8 cellular contexts compared by ENCODE assay signal in genomic region chr7:129225206-129225930, GRCh38. TPM values are rescaled to one million over a fixed set of nuclear protein-coding genes. Genes with fewer than 3 reads are reported as not detected.
A peak's percentile ranks its signal among the peaks of the same experiment; 100 is the strongest.
DNase-seq lines count a peak whose midpoint lies in the region; ATAC-seq, FAIRE-seq and TF ChIP-seq lines count a peak whose summit lies in the region.

No MANE protein-coding gene starts in this region.

- DNase-seq in HAP-1 (ENCODE audit: low spot score in 2 of 2) (peak; percentile 46 to 70), M059J (ENCODE audit: low read depth) (peak; percentile 64), T-helper 9 cell (peak; percentile 53), K562 (ENCODE audit: extremely low read depth in 1 of 4, low spot score in 3 of 4) (peak; percentile 61 to 74 (median 63)), iPS-NIHi7 (ENCODE audit: extremely low spot score) (peak; percentile 48), small intestine (peak; percentile 58), KG1 (lab: John Stamatoyannopoulos, UW) (no peak)

- H4K20me1 ChIP-seq in K562 (replicated peaks; ENCODE audit: control insufficient read depth, insufficient read depth, low read length) = no peaks in the 10 kb centered on the region

- TF ChIP-seq POLR2A in K562 (conservative IDR thresholded peaks at IDR 0.05) = no peak

- intact Hi-C loops in K562 (cut with micrococcal nuclease) = loop anchor here (10.0 kb wide), 1 partner anchor 599 kb away; no protein-coding TSS in a partner anchor

- H3K79me2 ChIP-seq in K562 (ENCODE audit: control insufficient read depth, insufficient read depth, low read length) = peaks cover 5% of the 10 kb centered on the region; the same call in 1 of the 3 replicates

- in situ Hi-C loops in HAP-1 (cut with MboI; ENCODE audit: low sequenced_read_pairs) (no loop called here), K562 (cut with MboI) (no loop called here)

- peak overlapping the region; percentile 63 to 97 for H3K9ac ChIP-seq in K562 (ENCODE audit: insufficient read depth in 1 of 2, low read depth in 2 of 2, low read length in 2 of 2)

- peak overlapping the region; percentile 90; the same call in 1 of the 3 replicates for H3K27ac ChIP-seq in K562 (ENCODE audit: extremely low read depth, low read depth, low read length)
- peak overlapping the region; percentile 68 to 83 for H3K27ac ChIP-seq in small intestine (ENCODE audit: low read depth in 1 of 2, low read length in 1 of 2)

- H3K9me3 ChIP-seq in HAP-1 (no peaks in the 10 kb centered on the region), K562 (replicated peaks; ENCODE audit: control insufficient read depth, insufficient read depth, low read depth, low read length) (no peaks in the 10 kb centered on the region), small intestine (ENCODE audit: control insufficient read depth, low read depth) (no peaks in the 10 kb centered on the region)

- ATAC-seq in K562 = peak; percentile 69

- H3K4me3 ChIP-seq in GM08714 (ENCODE audit: low read length) (peak overlapping the region; percentile 91), HAP-1 (peak overlapping the region; percentile 67), K562 (peak overlapping the region; percentile 73), small intestine (ENCODE audit: low read depth in 1 of 2, low read length in 2 of 2) (peak overlapping the region; percentile 58 to 91)

- no peaks in the 10 kb centered on the region; the same call in 1 of the 2 replicates for H3K36me3 ChIP-seq in HAP-1 (replicated peaks)
- H3K36me3 ChIP-seq in K562 (ENCODE audit: control insufficient read depth, insufficient read depth, low read length) = no peaks in the 10 kb centered on the region
- no peaks in the 10 kb centered on the region for H3K36me3 ChIP-seq in small intestine (ENCODE audit: control insufficient read depth in 2 of 2, insufficient read depth in 2 of 2, low read length in 2 of 2)

- peaks cover 8% of the 10 kb centered on the region for H3K4me1 ChIP-seq in HAP-1
- H3K4me1 ChIP-seq in K562 (replicated peaks in 1 of 2; ENCODE audit: control insufficient read depth in 2 of 2, insufficient read depth in 2 of 2, low read length in 2 of 2) = peaks cover 5 to 11% of the 10 kb centered on the region in 2 experiments; a peak in 4 of 5 replicates
- peaks cover 0 to 5% of the 10 kb centered on the region in 2 donors for H3K4me1 ChIP-seq in small intestine (ENCODE audit: control insufficient read depth in 2 of 2, insufficient read depth in 1 of 2, low read depth in 1 of 2, low read length in 1 of 2)

- H3K27me3 ChIP-seq in HAP-1 (ENCODE audit: low read depth) (no peaks in the 10 kb centered on the region), K562 (ENCODE audit: control insufficient read depth in 2 of 2, insufficient read depth in 2 of 2, low read length in 2 of 2) (peaks cover 0 to 4% of the 10 kb centered on the region in 2 experiments; a peak in 1 of 5 replicates), small intestine (ENCODE audit: control insufficient read depth in 2 of 2, insufficient read depth in 2 of 2, low read length in 2 of 2) (no peaks in the 10 kb centered on the region)

- peak overlapping the region; percentile 86 for H2AFZ ChIP-seq in K562 (ENCODE audit: low read depth, low read length)

- no peak for TF ChIP-seq EP300 in K562 (IDR thresholded peaks at IDR 0.05; ENCODE audit: low read length)

- no peak for TF ChIP-seq RAD21 in K562 (CRISPR knock-in tag; conservative IDR thresholded peaks at IDR 0.05 in 1 of 2, IDR thresholded peaks at IDR 0.05 in 1 of 2)

- WGBS in K562 (ENCODE audit: insufficient coverage, low coverage, missing lambda C conversion rate) = under 1% methylated on average over 60 of the region's 60 CpGs
- 0 to 1% (median 1%) methylated on average over 44 to 60 of the region's 60 CpGs for WGBS in small intestine, 3 donors

- no peak for FAIRE-seq in K562 (lab: Jason Lieb, UNC)
- FAIRE-seq in small intestine (lab: Jason Lieb, UNC) = no peak

- no TSS peak for BruUV-seq in K562 (replicated peaks; lab: Mats Ljungman, UMichigan)

- CTCF ChIA-PET in K562 (lab: Yijun Ruan, JAX; ENCODE audit: low intra/inter-chr PET ratio) = interaction anchor here (1.1 to 2.0 kb wide), 2 partner anchors 73 to 247 kb away, joined by 3 to 5 read pairs; no protein-coding TSS in a partner anchor

- peak overlapping the region; percentile 86 for H3K4me2 ChIP-seq in K562 (ENCODE audit: insufficient read depth, low read length)

- POLR2A ChIA-PET in K562 (lab: Yijun Ruan, JAX) = interaction anchor here (0.6 to 3.4 kb wide), 6 partner anchors 12 to 385 kb away, joined by 3 to 15 read pairs (median 3); no protein-coding TSS in a partner anchor

- no peaks in the 10 kb centered on the region for H3K9me1 ChIP-seq in K562 (ENCODE audit: control insufficient read depth, insufficient read depth, low read length)

- TF ChIP-seq CTCF in K562 (IDR thresholded peaks at IDR 0.05 in 2 of 3, conservative IDR thresholded peaks at IDR 0.05 in 1 of 3; ENCODE audit: insufficient read depth in 2 of 3, low read depth in 1 of 3, low read length in 3 of 3) = 0 out of 6 replicates have a peak, but pooled peaks of 1 of the 3 experiments have one; percentile 0

TF ChIP-seq in K562, 482 proteins besides CTCF, POLR2A, EP300 and RAD21 (continues in another document):
- peak; percentile 72 for TF ChIP-seq KDM5B (IDR thresholded peaks at IDR 0.05; ENCODE audit: insufficient replicate concordance, low read depth, low read length)
- TF ChIP-seq, protein P1, sequence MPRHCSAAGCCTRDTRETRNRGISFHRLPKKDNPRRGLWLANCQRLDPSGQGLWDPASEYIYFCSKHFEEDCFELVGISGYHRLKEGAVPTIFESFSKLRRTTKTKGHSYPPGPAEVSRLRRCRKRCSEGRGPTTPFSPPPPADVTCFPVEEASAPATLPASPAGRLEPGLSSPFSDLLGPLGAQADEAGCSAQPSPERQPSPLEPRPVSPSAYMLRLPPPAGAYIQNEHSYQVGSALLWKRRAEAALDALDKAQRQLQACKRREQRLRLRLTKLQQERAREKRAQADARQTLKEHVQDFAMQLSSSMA (CRISPR knock-in tag; IDR thresholded peaks at IDR 0.05) = no peak
- peak; percentile 76; the same call in 1 of the 2 replicates for TF ChIP-seq FOXK1 (CRISPR knock-in tag; IDR thresholded peaks at IDR 0.05; ENCODE audit: borderline replicate concordance)
- TF ChIP-seq XRCC4 (IDR thresholded peaks at IDR 0.05; ENCODE audit: extremely low read depth, insufficient read depth, insufficient read length) = no peak
- no peak for TF ChIP-seq PCBP1 (IDR thresholded peaks at IDR 0.05; ENCODE audit: low read depth, low read length, poor library complexity, severe bottlenecking)

RNA-seq across cellular contexts. Expression of gene AHCYL2, which starts 0.5 kb away (rescaled TPM):
- total RNA-seq in M059J (2014; rRNA removed; shearing (Covaris generic)) = 8.1 and 8.2 TPM in 2 replicates
- total RNA-seq in K562 (2011; cell fraction: chromatin; rRNA removed; ENCODE audit: low replicate concordance) = 11.5 and 16.6 TPM in 2 replicates
- total RNA-seq in K562 (2011; cell fraction: nucleolus; rRNA removed) = 3.7 and 4.3 TPM in 2 replicates
- total RNA-seq in K562 (2011; cell fraction: nucleoplasm; rRNA removed) = 7.0 and 11.6 TPM in 2 replicates
- 3.1 and 3.7 TPM in 2 replicates for total RNA-seq in K562 (2014; rRNA removed)
- 5.2 TPM in 2 replicates for total RNA-seq in K562 (2014; rRNA removed; fragmentation: Illumina TruSeq; extraction: Trizol)
- total RNA-seq in K562 (2015; rRNA removed; fragmentation: Illumina TruSeq; extraction: Trizol) = 5.5 and 6.8 TPM in 2 replicates
- total RNA-seq in K562 (2021) = 5.2 and 5.5 TPM in 2 replicates
- polyA plus RNA-seq in K562 (2011; rRNA removed) = 10.5 and 10.8 TPM in 2 replicates
- polyA plus RNA-seq in K562 (2011; cell fraction: cytosol; rRNA removed) = 4.5 and 8.6 TPM in 2 replicates
- 10.3 and 13.9 TPM in 2 replicates for polyA plus RNA-seq in K562 (2011; cell fraction: nucleus; rRNA removed)
- 4.9 and 7.6 TPM in 2 replicates for polyA plus RNA-seq in K562 (2012)
- 4.8 and 6.2 TPM in 2 replicates for polyA plus RNA-seq in K562 (2014; fragmentation: Illumina TruSeq; extraction: Trizol)
- 1 to 10 TPM in 1 of 2 experiments, under 1 TPM in 1; 0.93 to 2.0 TPM for polyA plus RNA-seq in K562 (2014; fragmentation: Nextera tagmentation; extraction: Ambion mirVana)
- 4.3 and 5.6 TPM in 2 replicates for polyA plus RNA-seq in K562 (2014; rRNA removed)
- polyA minus RNA-seq in K562 (2011; rRNA and poly(A)+ RNA removed) = 17.9 and 25.5 TPM in 2 replicates
- polyA minus RNA-seq in K562 (2011; cell fraction: cytosol; rRNA and poly(A)+ RNA removed) = 5.7 and 7.6 TPM in 2 replicates
- polyA minus RNA-seq in K562 (2011; cell fraction: nucleus; rRNA and poly(A)+ RNA removed) = 3.4 and 8.2 TPM in 2 replicates
- 10 to 100 TPM; 18.2 to 25.4 (median 24.4) TPM for polyA plus RNA-seq in small intestine

RNA-seq across cellular contexts. Expression of gene SMO, which starts 36.9 kb away (rescaled TPM):
- total RNA-seq in M059J (2014; rRNA removed; shearing (Covaris generic)) = 0.64 and 3.1 TPM in 2 replicates
- total RNA-seq in K562 (2011; cell fraction: chromatin; rRNA removed; ENCODE audit: low replicate concordance) = 0.60 TPM in 1 of 2 replicates, not detected in the other
- total RNA-seq in K562 (2011; cell fraction: nucleolus; rRNA removed) = 0.39 and 0.67 TPM in 2 replicates
- 1.2 TPM in 1 of 2 replicates, not detected in the other for total RNA-seq in K562 (2011; cell fraction: nucleoplasm; rRNA removed)
- 0.05 TPM in 1 of 2 replicates, not detected in the other for total RNA-seq in K562 (2014; rRNA removed)
- total RNA-seq in K562 (2014; rRNA removed; fragmentation: Illumina TruSeq; extraction: Trizol) = not detected in 2 replicates
- not detected in 2 replicates for total RNA-seq in K562 (2015; rRNA removed; fragmentation: Illumina TruSeq; extraction: Trizol)
- 0.07 and 0.13 TPM in 2 replicates for total RNA-seq in K562 (2021)
- 0.10 and 0.11 TPM in 2 replicates for polyA plus RNA-seq in K562 (2011; rRNA removed)
- 0.10 and 0.24 TPM in 2 replicates for polyA plus RNA-seq in K562 (2011; cell fraction: cytosol; rRNA removed)
- 0.41 and 0.91 TPM in 2 replicates for polyA plus RNA-seq in K562 (2011; cell fraction: nucleus; rRNA removed)
- polyA plus RNA-seq in K562 (2012) = not detected in 2 replicates
- not detected in 2 replicates for polyA plus RNA-seq in K562 (2014; fragmentation: Illumina TruSeq; extraction: Trizol)
- polyA plus RNA-seq in K562 (2014; fragmentation: Nextera tagmentation; extraction: Ambion mirVana) = not detected
- 0.11 TPM in 1 of 2 replicates, not detected in the other for polyA plus RNA-seq in K562 (2014; rRNA removed)
- polyA minus RNA-seq in K562 (2011; rRNA and poly(A)+ RNA removed) = 0.07 and 0.24 TPM in 2 replicates
- polyA minus RNA-seq in K562 (2011; cell fraction: cytosol; rRNA and poly(A)+ RNA removed) = not detected in 2 replicates
- 0.11 TPM in 1 of 2 replicates, not detected in the other for polyA minus RNA-seq in K562 (2011; cell fraction: nucleus; rRNA and poly(A)+ RNA removed)
- polyA plus RNA-seq in small intestine = 1 to 10 TPM in 1 of 3 donors, under 1 TPM in 1, not detected in 1; 0.54 to 2.5 TPM
